Comparison of ENCODE assay signal across 8 cellular contexts in the genomic region with DNA sequence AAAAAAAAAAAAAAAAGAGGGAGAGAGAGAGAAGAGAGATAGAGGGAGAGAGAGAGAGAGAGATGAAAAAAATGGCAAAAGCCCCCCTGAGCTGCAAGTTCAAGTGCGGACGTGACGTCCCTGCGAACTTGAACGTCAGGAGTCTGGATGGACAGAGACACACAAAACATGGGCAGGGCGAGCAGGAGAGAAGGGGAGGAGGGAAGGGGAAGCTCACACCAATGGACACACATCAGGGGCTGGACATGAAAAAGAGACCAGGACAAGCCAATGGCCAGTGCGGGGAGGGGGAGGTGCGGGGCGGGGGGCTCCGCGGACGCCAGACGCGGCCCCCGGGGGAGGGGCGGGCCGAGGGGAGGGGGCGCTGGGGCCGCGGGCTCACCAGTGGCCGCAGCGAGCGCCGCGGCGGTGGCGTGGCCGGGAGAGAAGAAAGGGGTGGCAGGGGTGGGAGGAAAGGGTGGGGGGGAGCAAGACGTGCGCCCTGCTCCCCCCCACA. TPM values are rescaled to one million over a fixed set of nuclear protein-coding genes. Genes with fewer than 3 reads are reported as not detected.
DNase-seq lines count a peak whose midpoint lies in the region; ATAC-seq and TF ChIP-seq lines count a peak whose summit lies in the region.

Gene BCL11A, minus strand, starts transcription at position 159 of the 496 bp plus-strand sequence. CDS start 384 bp downstream, outside the sequence.

- H3K27me3 Mint-ChIP-seq in Calu3 (ENCODE audit: unreplicated experiment) = peaks cover 80% of the 10 kb centered on the region
- H3K27me3 Mint-ChIP-seq in activated T-helper 2 cell treated with anti-CD3 and anti-CD28 coated beads, Interferon-gamma antibody, Interleukin-2, Interleukin-4, amounts not matched to agents 10 μg/mL and 5 μg/mL and 100 μg/mL, durations not matched to agents 14 hours and 24 hours and 36 hours (ENCODE audit: low read depth) = peaks cover 68% of the 10 kb centered on the region

- TF ChIP-seq CTCF in Calu3 (IDR thresholded peaks at IDR 0.05; ENCODE audit: unreplicated experiment) = no peak

- peaks cover 3% of the 10 kb centered on the region for H3K9me3 ChIP-seq in trophoblast cell (ENCODE audit: insufficient read depth, low read depth, low read length)

- H3K27me3 ChIP-seq in trophoblast cell (ENCODE audit: insufficient read depth, low read length) = no peaks in the 10 kb centered on the region

- H3K27ac ChIP-seq in trophoblast cell (ENCODE audit: low read depth, low read length) = peak within 1 kb of the TSS; percentile 62

- H3K23ac ChIP-seq in trophoblast cell (ENCODE audit: low read length) = no peak within 1 kb of the TSS

- peak within 1 kb of the TSS; percentile 50 for H2BK12ac ChIP-seq in trophoblast cell (ENCODE audit: low read length)

- H3K36me3 Mint-ChIP-seq in Calu3 (ENCODE audit: insufficient read depth, unreplicated experiment) = peaks cover 55% of the 10 kb centered on the region
- no peaks in the 10 kb centered on the region for H3K36me3 Mint-ChIP-seq in activated T-helper 2 cell treated with anti-CD3 and anti-CD28 coated beads, Interferon-gamma antibody, Interleukin-2, Interleukin-4, amounts not matched to agents 10 μg/mL and 5 μg/mL and 100 μg/mL, durations not matched to agents 14 hours and 24 hours and 36 hours (ENCODE audit: low read depth)

- H3K9ac ChIP-seq in trophoblast cell (ENCODE audit: low read length) = peak within 1 kb of the TSS; percentile 78

- H3K4me2 ChIP-seq in trophoblast cell (ENCODE audit: low read length) = peak within 1 kb of the TSS; percentile 97

- peak within 1 kb of the TSS; percentile 78 for H4K8ac ChIP-seq in trophoblast cell (ENCODE audit: low read depth, low read length)

- peak within 1 kb of the TSS; percentile 87 for H2BK5ac ChIP-seq in trophoblast cell (ENCODE audit: low read depth, low read length, poor library complexity)

- no peaks in the 10 kb centered on the region for H3K9me3 Mint-ChIP-seq in Calu3 (ENCODE audit: low read depth, unreplicated experiment)
- no peaks in the 10 kb centered on the region for H3K9me3 Mint-ChIP-seq in activated T-helper 2 cell treated with anti-CD3 and anti-CD28 coated beads, Interferon-gamma antibody, Interleukin-2, Interleukin-4, amounts not matched to agents 10 μg/mL and 5 μg/mL and 100 μg/mL, durations not matched to agents 14 hours and 24 hours and 36 hours

- H3K18ac ChIP-seq in trophoblast cell (ENCODE audit: low read length) = peak within 1 kb of the TSS; percentile 91

- peaks cover 18% of the 10 kb centered on the region for H3K79me2 ChIP-seq in trophoblast cell (ENCODE audit: control insufficient read depth, insufficient read depth, low read length, poor library complexity)

- no peak within 1 kb of the TSS for H2AK5ac ChIP-seq in trophoblast cell (ENCODE audit: low read length)

- DNase-seq in Calu3 (peak; percentile 55), HCEC 1CT (peak; percentile 15), NCI-H446 treated with DMSO at 0.1 percent for 48 hours (lab: John Stamatoyannopoulos, UW) (peak; percentile 89), cardiac septum (ENCODE audit: low spot score) (peak; percentile 88), trophoblast cell (peak; percentile 34 to 62)
- DNase-seq in activated T-helper 2 cell treated with anti-CD3 and anti-CD28 coated beads, Interferon-gamma antibody, Interleukin-2, Interleukin-4, amounts not matched to agents 10 μg/mL and 5 μg/mL and 100 μg/mL, durations not matched to agents 14 hours and 24 hours and 36 hours (ENCODE audit: low spot score) = no peak
- DNase-seq in stimulated activated CD4-positive, alpha-beta T cell treated with anti-CD3 and anti-CD28 coated beads, Interleukin-2, amount 100 ng/mL, for 24 hours = no peak

- ATAC-seq in GM18861 (IDR thresholded peaks at IDR 0.05; ENCODE audit: unreplicated experiment) = no peak

- H3K4me1 ChIP-seq in trophoblast cell (ENCODE audit: control insufficient read depth in 1 of 2, insufficient read depth in 2 of 2, low read length in 2 of 2) = peaks cover 8 to 9% of the 10 kb centered on the region in 2 experiments

- H3K4me3 Mint-ChIP-seq in Calu3 (ENCODE audit: low read depth, unreplicated experiment) = peak within 1 kb of the TSS; percentile 83
- H3K4me3 Mint-ChIP-seq in activated T-helper 2 cell treated with anti-CD3 and anti-CD28 coated beads, Interferon-gamma antibody, Interleukin-2, Interleukin-4, amounts not matched to agents 10 μg/mL and 5 μg/mL and 100 μg/mL, durations not matched to agents 14 hours and 24 hours and 36 hours (ENCODE audit: low read depth) = peak within 1 kb of the TSS; percentile 77

- peak within 1 kb of the TSS; percentile 60 for H3K27ac Mint-ChIP-seq in Calu3 (ENCODE audit: unreplicated experiment)
- H3K27ac Mint-ChIP-seq in activated T-helper 2 cell treated with anti-CD3 and anti-CD28 coated beads, Interferon-gamma antibody, Interleukin-2, Interleukin-4, amounts not matched to agents 10 μg/mL and 5 μg/mL and 100 μg/mL, durations not matched to agents 14 hours and 24 hours and 36 hours = no peak within 1 kb of the TSS

- H3K79me1 ChIP-seq in trophoblast cell (ENCODE audit: low read length) = peaks cover 33% of the 10 kb centered on the region

- peak within 1 kb of the TSS; percentile 89 for H3K4me3 ChIP-seq in trophoblast cell (ENCODE audit: low read depth, low read length)

- WGBS in trophoblast cell (ENCODE audit: extremely low coverage, insufficient coverage, insufficient read length) = no CpG with 5 or more reads among the region's 30 CpGs

- peak within 1 kb of the TSS; percentile 76 for H4K91ac ChIP-seq in trophoblast cell (ENCODE audit: low read depth, low read length)

- CTCF ChIA-PET in Calu3 (lab: Charles Lee) = no interaction called here

- H3K4ac ChIP-seq in trophoblast cell (ENCODE audit: low read depth, low read length) = peak within 1 kb of the TSS; percentile 77

- peak within 1 kb of the TSS; percentile 82 for H2AFZ ChIP-seq in trophoblast cell (ENCODE audit: insufficient read depth, low read length, poor library complexity)

- no peaks in the 10 kb centered on the region for H3K36me3 ChIP-seq in trophoblast cell (ENCODE audit: control insufficient read depth in 1 of 2, insufficient read depth in 2 of 2, low read length in 2 of 2)

- peak within 1 kb of the TSS; percentile 82 for H2BK120ac ChIP-seq in trophoblast cell (ENCODE audit: insufficient read depth, low read length, poor library complexity)

- peak within 1 kb of the TSS; percentile 81 for H3K14ac ChIP-seq in trophoblast cell (ENCODE audit: low read length)

- peak within 1 kb of the TSS; percentile 80 for H4K12ac ChIP-seq in trophoblast cell (ENCODE audit: low read depth, low read length)

- intact Hi-C loops in Calu3 (cut with micrococcal nuclease; ENCODE audit: unreplicated experiment) (loop anchor here (5.0 to 10.0 kb wide), 3 partner anchors 56 to 1526 kb away; no protein-coding TSS in a partner anchor), cardiac septum (cut with DNase I) (loop anchor here (5.0 to 10.0 kb wide), 4 partner anchors 116 to 1251 kb away; no protein-coding TSS in a partner anchor)
- intact Hi-C loops in activated T-helper 2 cell treated with anti-CD3 and anti-CD28 coated beads, Interferon-gamma antibody, Interleukin-2, Interleukin-4, amounts not matched to agents 10 μg/mL and 5 μg/mL and 100 μg/mL, durations not matched to agents 14 hours and 24 hours and 36 hours (cut with micrococcal nuclease) = loop anchor here (5.0 to 10.0 kb wide), 2 partner anchors 1251 to 1529 kb away; no protein-coding TSS in a partner anchor

- no TSS peak for BruUV-seq in Calu3 (replicated peaks; lab: Mats Ljungman, UMichigan)

- H3K4me1 Mint-ChIP-seq in Calu3 (ENCODE audit: low read depth, unreplicated experiment) = peaks cover 33% of the 10 kb centered on the region
- peaks cover 32% of the 10 kb centered on the region for H3K4me1 Mint-ChIP-seq in activated T-helper 2 cell treated with anti-CD3 and anti-CD28 coated beads, Interferon-gamma antibody, Interleukin-2, Interleukin-4, amounts not matched to agents 10 μg/mL and 5 μg/mL and 100 μg/mL, durations not matched to agents 14 hours and 24 hours and 36 hours (ENCODE audit: low read depth)

RNA-seq across cellular contexts. Expression of gene BCL11A, which starts in this region (rescaled TPM):
- total RNA-seq in Calu3 (2022) (8.1 and 8.5 TPM in 2 replicates), cardiac septum (16.9 TPM)
- 0.21 TPM in 2 replicates for total RNA-seq in activated T-helper 2 cell treated with anti-CD3 and anti-CD28 coated beads, Interferon-gamma antibody, Interleukin-2, Interleukin-4, amounts not matched to agents 10 μg/mL and 5 μg/mL and 100 μg/mL, durations not matched to agents 14 hours and 24 hours and 36 hours
- 15.6 and 17.9 TPM in 2 replicates for polyA plus RNA-seq in trophoblast cell (2013)

Comparison
In these comparisons a context has a peak if more than half of its experiments do, and no peak if none do; other contexts are left out.
1. DNase-seq: peak in Calu3 (single experiment), HCEC 1CT (single experiment), NCI-H446 treated with DMSO at 0.1 percent for 48 hours (single experiment), cardiac septum (single experiment) and trophoblast cell (2 of 2); none in activated T-helper 2 cell treated with anti-CD3 and anti-CD28 coated beads, Interferon-gamma antibody, Interleukin-2, Interleukin-4, amounts not matched to agents 10 μg/mL and 5 μg/mL and 100 μg/mL, durations not matched to agents 14 hours and 24 hours and 36 hours (single experiment) and stimulated activated CD4-positive, alpha-beta T cell treated with anti-CD3 and anti-CD28 coated beads, Interleukin-2, amount 100 ng/mL, for 24 hours (0 of 2).